Comparison of ENCODE assay signal across 15 cellular contexts in the genomic region with DNA sequence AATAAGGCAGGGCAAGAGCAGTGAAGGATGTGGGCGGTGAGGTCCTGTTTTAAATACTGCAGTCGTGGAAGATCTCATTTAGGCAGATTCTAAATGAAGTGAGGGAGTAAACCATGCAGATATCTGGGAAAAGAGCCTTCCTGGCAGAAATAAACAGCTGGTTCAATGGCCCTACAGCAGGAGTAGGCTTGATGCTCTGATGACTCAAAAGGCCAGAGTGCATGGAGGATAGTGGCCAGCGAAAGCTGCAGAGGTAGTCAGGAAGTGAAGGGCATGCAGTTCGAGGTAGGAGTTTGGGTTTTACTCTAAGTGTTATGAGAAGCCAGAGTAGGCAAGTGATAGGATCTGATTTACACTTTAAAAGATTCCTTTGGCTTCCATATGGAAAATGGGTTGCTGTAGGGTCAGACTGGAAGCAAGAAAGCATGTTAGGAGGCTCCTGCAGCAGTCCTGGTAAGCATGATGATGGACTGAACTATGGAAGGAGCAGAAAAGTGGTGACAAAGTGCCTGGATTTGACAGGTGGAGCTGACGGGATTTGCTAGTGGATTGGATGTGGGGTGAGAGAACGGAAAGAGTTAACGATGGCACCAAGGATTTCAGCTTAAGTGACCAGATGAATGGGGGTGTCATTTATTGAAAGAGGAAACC.
DNase-seq lines count a peak whose midpoint lies in the region; ATAC-seq, FAIRE-seq and TF ChIP-seq lines count a peak whose summit lies in the region.
"Had no signal": no experiment of that assay in that cellular context is flagged by ENCODE, and none has a peak within 500 bp of the region (broad histone marks: within the 10 kb centered on the region; RNA-seq: fewer than 3 reads in every experiment).

No MANE protein-coding gene starts in this region.

- H3K27ac ChIP-seq in GM23338 (ENCODE audit: low read depth) (no peak overlapping the region), SJCRH30 (peak overlapping the region; percentile 24)
- H3K27ac ChIP-seq: RWPE1 had no signal

- H3K36me3 ChIP-seq in GM23338 (ENCODE audit: insufficient read depth) (no peaks in the 10 kb centered on the region), SJCRH30 (no peaks in the 10 kb centered on the region)
- H3K36me3 ChIP-seq: BE2C had no signal

- DNase-seq in GM23338 (ENCODE audit: low spot score), result no peak
- no peak for DNase-seq in SJCRH30
- DNase-seq in fibroblast of villous mesenchyme (ENCODE audit: low read depth), result peak; percentile 29
- no peak for DNase-seq in stimulated activated effector memory CD8-positive, alpha-beta T cell treated with anti-CD3 and anti-CD28 coated beads, Interleukin-12 subunit alpha, Interleukin-12 subunit beta, amount 100 ng/mL, for 72 hours (ENCODE audit: low spot score in 2 of 2)
- DNase-seq in GM12891 (ENCODE audit: insufficient read length, low spot score), result no peak
- no peak for DNase-seq in stimulated activated CD4-positive, alpha-beta T cell treated with anti-CD3 and anti-CD28 coated beads, Interleukin-1b, Interleukin-23, amount 100 ng/mL, for 48 hours
- DNase-seq: BE2C; CD4-positive, alpha-beta memory T cell; DMS79; GDM1; Karpas-422; NCI-H2171 had no signal

- ATAC-seq in GM23338 (no peak), HG02973 (IDR thresholded peaks at IDR 0.05; ENCODE audit: unreplicated experiment) (no peak)
- peak; percentile 70 for ATAC-seq in stimulated activated effector memory CD8-positive, alpha-beta T cell treated with anti-CD3 and anti-CD28 coated beads, Interleukin-12 subunit alpha, Interleukin-12 subunit beta, amount 100 ng/mL, for 72 hours

- no peak for FAIRE-seq in GM12891 (lab: Jason Lieb, UNC)

- no peaks in the 10 kb centered on the region for H3K9me3 ChIP-seq in SJCRH30 (replicated peaks)
- H3K9me3 ChIP-seq: BE2C had no signal

- no peaks in the 10 kb centered on the region for H3K9me3 Mint-ChIP-seq in GM23338
- no peaks in the 10 kb centered on the region for H3K9me3 Mint-ChIP-seq in stimulated activated effector memory CD8-positive, alpha-beta T cell treated with anti-CD3 and anti-CD28 coated beads, Interleukin-12 subunit alpha, Interleukin-12 subunit beta, amount 100 ng/mL, for 72 hours
- H3K9me3 Mint-ChIP-seq: CD4-positive, alpha-beta memory T cell; HFFc6 had no signal

- no peaks in the 10 kb centered on the region for H3K27me3 Mint-ChIP-seq in GM23338 (ENCODE audit: insufficient read depth, low read depth, poor library complexity)
- H3K27me3 Mint-ChIP-seq: CD4-positive, alpha-beta memory T cell had no signal

- H4K20me1 ChIP-seq in GM23338 (replicated peaks; ENCODE audit: insufficient read depth), result no peaks in the 10 kb centered on the region

- no peak overlapping the region for H2AFZ ChIP-seq in GM23338

- H3K4me1 ChIP-seq in GM23338 (ENCODE audit: insufficient read depth), result peaks cover 8% of the 10 kb centered on the region
- H3K4me1 ChIP-seq in SJCRH30, result peaks cover 18% of the 10 kb centered on the region
- H3K4me1 ChIP-seq: BE2C had no signal

- peaks cover 3% of the 10 kb centered on the region; the same call in 1 of the 3 replicates for H3K4me1 Mint-ChIP-seq in GM23338
- peaks cover 20% of the 10 kb centered on the region for H3K4me1 Mint-ChIP-seq in stimulated activated effector memory CD8-positive, alpha-beta T cell treated with anti-CD3 and anti-CD28 coated beads, Interleukin-12 subunit alpha, Interleukin-12 subunit beta, amount 100 ng/mL, for 72 hours

- H3K4me3 ChIP-seq in GM23338 (no peak overlapping the region), SJCRH30 (no peak overlapping the region), fibroblast of villous mesenchyme (ENCODE audit: low read depth, low read length) (no peak overlapping the region)

- no peak overlapping the region for H3K4me3 Mint-ChIP-seq in GM23338
- no peak overlapping the region for H3K4me3 Mint-ChIP-seq in stimulated activated effector memory CD8-positive, alpha-beta T cell treated with anti-CD3 and anti-CD28 coated beads, Interleukin-12 subunit alpha, Interleukin-12 subunit beta, amount 100 ng/mL, for 72 hours
- H3K4me3 Mint-ChIP-seq: CD4-positive, alpha-beta memory T cell; HFFc6 had no signal

- H3K27me3 ChIP-seq in GM23338 (ENCODE audit: insufficient read depth) (no peaks in the 10 kb centered on the region), SJCRH30 (no peaks in the 10 kb centered on the region)
- H3K27me3 ChIP-seq: BE2C had no signal

- peaks cover 6% of the 10 kb centered on the region for H3K9me2 ChIP-seq in GM23338 (ENCODE audit: insufficient read depth)

- peak overlapping the region; percentile 45; the same call in 1 of the 2 replicates for H3K4me2 ChIP-seq in GM23338

- TF ChIP-seq CTCF in GM23338 (conservative IDR thresholded peaks at IDR 0.05; ENCODE audit: low read depth in 2 of 2) (no peak), fibroblast of villous mesenchyme (IDR thresholded peaks at IDR 0.05; ENCODE audit: insufficient read depth, low read depth, low read length) (no peak)

- no peaks in the 10 kb centered on the region for H3K79me2 ChIP-seq in GM23338 (replicated peaks; ENCODE audit: insufficient read depth)

- H3K27ac Mint-ChIP-seq in GM23338, result no peak overlapping the region
- no peak overlapping the region for H3K27ac Mint-ChIP-seq in stimulated activated effector memory CD8-positive, alpha-beta T cell treated with anti-CD3 and anti-CD28 coated beads, Interleukin-12 subunit alpha, Interleukin-12 subunit beta, amount 100 ng/mL, for 72 hours
- H3K27ac Mint-ChIP-seq: HFFc6 had no signal

- H3K36me3 Mint-ChIP-seq in GM23338 (ENCODE audit: low read depth), result no peaks in the 10 kb centered on the region
- peaks cover 20% of the 10 kb centered on the region for H3K36me3 Mint-ChIP-seq in stimulated activated effector memory CD8-positive, alpha-beta T cell treated with anti-CD3 and anti-CD28 coated beads, Interleukin-12 subunit alpha, Interleukin-12 subunit beta, amount 100 ng/mL, for 72 hours

- no peak for TF ChIP-seq POLR2A in GM12891 (IDR thresholded peaks at IDR 0.05; ENCODE audit: low read depth, low read length)

- H3F3A ChIP-seq in GM23338 (replicated peaks; ENCODE audit: low read depth), result no peaks in the 10 kb centered on the region

TF ChIP-seq in GM23338, 12 proteins besides CTCF, POLR2A, EP300 and RAD21 (continues in another document):
- TF ChIP-seq, protein P1, sequence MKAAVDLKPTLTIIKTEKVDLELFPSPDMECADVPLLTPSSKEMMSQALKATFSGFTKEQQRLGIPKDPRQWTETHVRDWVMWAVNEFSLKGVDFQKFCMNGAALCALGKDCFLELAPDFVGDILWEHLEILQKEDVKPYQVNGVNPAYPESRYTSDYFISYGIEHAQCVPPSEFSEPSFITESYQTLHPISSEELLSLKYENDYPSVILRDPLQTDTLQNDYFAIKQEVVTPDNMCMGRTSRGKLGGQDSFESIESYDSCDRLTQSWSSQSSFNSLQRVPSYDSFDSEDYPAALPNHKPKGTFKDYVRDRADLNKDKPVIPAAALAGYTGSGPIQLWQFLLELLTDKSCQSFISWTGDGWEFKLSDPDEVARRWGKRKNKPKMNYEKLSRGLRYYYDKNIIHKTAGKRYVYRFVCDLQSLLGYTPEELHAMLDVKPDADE (IDR thresholded peaks at IDR 0.05), result no peak

TF ChIP-seq in GM12891, 5 proteins besides CTCF, POLR2A, EP300 and RAD21:
- TF ChIP-seq TAF1 (IDR thresholded peaks at IDR 0.05; ENCODE audit: low read depth, low read length), result no peak
- TF ChIP-seq POU2F2 (IDR thresholded peaks at IDR 0.05; ENCODE audit: low read depth, low read length), result no peak
- no peak for TF ChIP-seq POLR2AphosphoS5 (IDR thresholded peaks at IDR 0.05; ENCODE audit: low read depth, low read length)
- no peak for TF ChIP-seq PAX5 (IDR thresholded peaks at IDR 0.05; ENCODE audit: insufficient read depth, low read length, severe bottlenecking)
- no peak for TF ChIP-seq SPI1 (IDR thresholded peaks at IDR 0.05; ENCODE audit: low read depth, low read length)
TF ChIP-seq in GM12891: peak in this region for 0.
